ENCODE assay signal across 20 cellular contexts in the genomic region with DNA sequence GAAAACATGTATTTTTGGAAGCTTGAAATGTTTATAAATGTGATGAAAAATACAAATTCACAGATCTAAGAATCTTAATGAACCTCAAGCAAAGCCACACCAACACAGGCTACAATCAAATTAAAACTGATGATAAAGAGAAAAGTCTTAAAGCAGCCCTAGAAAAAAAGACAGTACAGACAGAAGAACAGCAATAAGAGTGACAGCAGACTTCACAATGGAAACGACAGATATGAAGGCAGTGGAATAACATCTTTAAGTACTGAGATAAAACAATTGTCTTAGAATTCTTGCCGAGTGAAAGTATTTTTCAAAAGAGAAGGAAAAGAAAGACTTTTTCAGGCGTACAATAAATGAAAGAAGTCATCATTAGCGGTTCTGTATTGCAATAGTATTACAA.
"Had no signal": no experiment of that assay in that cellular context is flagged by ENCODE, and none has a peak within 500 bp of the region (broad histone marks: within the 10 kb centered on the region; RNA-seq: fewer than 3 reads in every experiment).

No MANE protein-coding gene starts in this region.

- H3K4me2 ChIP-seq: KMS-11, SK-N-SH had no signal

- ATAC-seq: Panc1, PC-3, T-cell had no signal

- H3K27ac ChIP-seq: KMS-11, RWPE1 had no signal

- H3K9ac ChIP-seq: KMS-11, SK-N-SH had no signal

- H3K9me3 ChIP-seq: SK-N-SH had no signal

- DNase-seq: IMR-90; Kasumi-1; MM.1S; NCI-H1092 treated with DMSO at 0.1 percent for 48 hours; NCI-H1436; NCI-H187; NCI-H2029; NCI-H2081 treated with DMSO at 0.1 percent for 48 hours; NCI-H2227 treated with DMSO at 0.1 percent for 48 hours; NCI-H524; NCI-H526 treated with DMSO at 0.1 percent for 48 hours; NK-92 treated with Interleukin-12 subunit alpha and Interleukin-12 subunit beta, amount 100 ng/mL, for 24 hours; PC-3; SHP77; SK-N-SH; SW 1271; T-cell had no signal
